In genomic region chr18:11247381-11247970, GRCh38 we compare ENCODE assay signal across 1 cellular context.
TF ChIP-seq lines count a peak whose summit lies in the region.

No MANE protein-coding gene starts in this region.

TF ChIP-seq in GM12878, 131 proteins besides CTCF, POLR2A, EP300 and RAD21:
- TF ChIP-seq IRF4 (IDR thresholded peaks at IDR 0.05; ENCODE audit: low read depth, low read length) (no peak), YBX1 (IDR thresholded peaks at IDR 0.05) (no peak), IKZF1 (conservative IDR thresholded peaks at IDR 0.05) (no peak), EZH2 (IDR thresholded peaks at IDR 0.05; ENCODE audit: borderline replicate concordance, control insufficient read depth, low read depth, low read length) (no peak), CREB1 (IDR thresholded peaks at IDR 0.05; ENCODE audit: low read depth) (no peak), NR2F1 (conservative IDR thresholded peaks at IDR 0.05) (no peak), ZNF274 (IDR thresholded peaks at IDR 0.05; ENCODE audit: insufficient read depth, insufficient read length) (no peak), ZNF24 (IDR thresholded peaks at IDR 0.05) (no peak), NFXL1 (IDR thresholded peaks at IDR 0.05; ENCODE audit: borderline replicate concordance) (no peak), FOXK2 (IDR thresholded peaks at IDR 0.05) (no peak), MLLT1 (IDR thresholded peaks at IDR 0.05) (no peak), BCLAF1 (IDR thresholded peaks at IDR 0.05) (no peak), ATF7 (IDR thresholded peaks at IDR 0.05; ENCODE audit: low read depth) (no peak), JUND (IDR thresholded peaks at IDR 0.05; ENCODE audit: low read depth, low read length) (no peak), STAT1 (conservative IDR thresholded peaks at IDR 0.05) (no peak), CHD4 (IDR thresholded peaks at IDR 0.05) (no peak), SREBF1 (IDR thresholded peaks at IDR 0.05; ENCODE audit: low read length) (no peak)
